ENCODE assay signal across 29 cellular contexts in genomic region chr4:102604222-102604940, GRCh38.
A peak's percentile ranks its signal among the peaks of the same experiment; 100 is the strongest.
DNase-seq lines count a peak whose midpoint lies in the region; ATAC-seq, FAIRE-seq and TF ChIP-seq lines count a peak whose summit lies in the region.
"Had no signal": no experiment of that assay in that cellular context is flagged by ENCODE, and none has a peak within 500 bp of the region (broad histone marks: within the 10 kb centered on the region; RNA-seq: fewer than 3 reads in every experiment).

No MANE protein-coding gene starts in this region.

- no peak overlapping the region for H3K4me3 Mint-ChIP-seq in activated T-cell treated with anti-CD3 and anti-CD28 coated beads, Interleukin-2, amount 50 U/mL, for 24 hours
- no peak overlapping the region for H3K4me3 Mint-ChIP-seq in activated T-cell treated with anti-CD3 and anti-CD28 coated beads, Interleukin-2, amount 50 U/mL, for 4 hours
- H3K4me3 Mint-ChIP-seq in T-helper 17 cell: no peak overlapping the region
- H3K4me3 Mint-ChIP-seq: nephron had no signal

- no peaks in the 10 kb centered on the region for H3K9me3 ChIP-seq in T-helper 17 cell (ENCODE audit: control insufficient read depth, low read length, poor library complexity, severe bottlenecking)
- H3K9me3 ChIP-seq: A549, breast epithelium, HAP-1 had no signal

- DNase-seq in activated T-cell treated with anti-CD3 and anti-CD28 coated beads, Interleukin-2, amount 50 U/mL, for 24 hours: no peak
- DNase-seq in activated T-cell treated with anti-CD3 and anti-CD28 coated beads, Interleukin-2, amount 50 U/mL, for 4 hours: no peak
- DNase-seq in GM12892 (ENCODE audit: insufficient read length): no peak
- DNase-seq in T-helper 17 cell: no peak
- no peak for DNase-seq in epithelial cell of proximal tubule (ENCODE audit: low read depth)
- DNase-seq in middle frontal gyrus (ENCODE audit: extremely low spot score, low spot score): no peak
- DNase-seq in NCI-H774 (lab: John Stamatoyannopoulos, UW): no peak
- no peak for DNase-seq in HEK293T (ENCODE audit: extremely low spot score)
- DNase-seq: amniotic stem cell; COR-L47; effector memory CD4-positive, alpha-beta T cell; foreskin keratinocyte; GDM1; NCI-H1105 treated with DMSO at 0.1 percent for 48 hours; NCI-H2029; NCI-H2227 treated with DMSO at 0.1 percent for 48 hours; NCI-H69; stimulated activated CD4-positive, alpha-beta T cell treated with anti-CD3 and anti-CD28 coated beads, Interleukin-2, amount 100 ng/mL, for 24 hours; T1000 had no signal

- peak; percentile 6 for TF ChIP-seq CTCF in epithelial cell of proximal tubule (conservative IDR thresholded peaks at IDR 0.05; ENCODE audit: low read depth, low read length)

- H3K4me3 ChIP-seq in epithelial cell of proximal tubule (ENCODE audit: low read depth, low read length): no peak overlapping the region
- H3K4me3 ChIP-seq: A549, breast epithelium, HAP-1, hepatocyte, smooth muscle cell had no signal

- peaks cover 70% of the 10 kb centered on the region for H3K4me1 Mint-ChIP-seq in activated T-cell treated with anti-CD3 and anti-CD28 coated beads, Interleukin-2, amount 50 U/mL, for 24 hours (ENCODE audit: low read depth)
- H3K4me1 Mint-ChIP-seq in activated T-cell treated with anti-CD3 and anti-CD28 coated beads, Interleukin-2, amount 50 U/mL, for 4 hours (ENCODE audit: low read depth): peaks cover 43% of the 10 kb centered on the region
- peaks cover 40% of the 10 kb centered on the region for H3K4me1 Mint-ChIP-seq in T-helper 17 cell

- no peak for TF ChIP-seq POLR2A in GM12892 (IDR thresholded peaks at IDR 0.05; ENCODE audit: low read depth, low read length)

- H3K27me3 Mint-ChIP-seq in activated T-cell treated with anti-CD3 and anti-CD28 coated beads, Interleukin-2, amount 50 U/mL, for 24 hours: no peaks in the 10 kb centered on the region
- H3K27me3 Mint-ChIP-seq in activated T-cell treated with anti-CD3 and anti-CD28 coated beads, Interleukin-2, amount 50 U/mL, for 4 hours (ENCODE audit: low read depth): no peaks in the 10 kb centered on the region
- H3K27me3 Mint-ChIP-seq in T-helper 17 cell: no peaks in the 10 kb centered on the region

- H3K9me3 Mint-ChIP-seq in activated T-cell treated with anti-CD3 and anti-CD28 coated beads, Interleukin-2, amount 50 U/mL, for 24 hours: no peaks in the 10 kb centered on the region
- H3K9me3 Mint-ChIP-seq in activated T-cell treated with anti-CD3 and anti-CD28 coated beads, Interleukin-2, amount 50 U/mL, for 4 hours: no peaks in the 10 kb centered on the region
- H3K9me3 Mint-ChIP-seq: nephron had no signal

- ATAC-seq in activated T-cell treated with anti-CD3 and anti-CD28 coated beads, Interleukin-2, amount 50 U/mL, for 4 hours: no peak
- no peak for ATAC-seq in T-helper 17 cell
- ATAC-seq: A549, esophagus mucosa, foreskin keratinocyte, SK-N-SH treated with all-trans-retinoic acid at 6 μM for 48 hours had no signal

- peak; percentile 58 for FAIRE-seq in GM12892 (lab: Jason Lieb, UNC)
- FAIRE-seq: A549, colon had no signal

- peak overlapping the region; percentile 55 for H3K27ac Mint-ChIP-seq in activated T-cell treated with anti-CD3 and anti-CD28 coated beads, Interleukin-2, amount 50 U/mL, for 24 hours
- peak overlapping the region; percentile 71 for H3K27ac Mint-ChIP-seq in T-helper 17 cell
- H3K27ac Mint-ChIP-seq: activated T-helper 2 cell treated with anti-CD3 and anti-CD28 coated beads, Interferon-gamma antibody, Interleukin-2, Interleukin-4, amounts not matched to agents 10 μg/mL and 5 μg/mL and 100 μg/mL, durations not matched to agents 14 hours and 24 hours and 36 hours had no signal

- POLR2A ChIA-PET in HEK293T (lab: Yijun Ruan, JAX): no interaction called here

- CTCF ChIA-PET in HEK293T (lab: Yijun Ruan, JAX): interaction anchor here (0.6 kb wide), 1 partner anchor 64 kb away, joined by 3 read pairs; no protein-coding TSS in a partner anchor

- H3K36me3 Mint-ChIP-seq in activated T-cell treated with anti-CD3 and anti-CD28 coated beads, Interleukin-2, amount 50 U/mL, for 24 hours (ENCODE audit: low read depth): peaks cover 89% of the 10 kb centered on the region
- peaks cover 73% of the 10 kb centered on the region for H3K36me3 Mint-ChIP-seq in activated T-cell treated with anti-CD3 and anti-CD28 coated beads, Interleukin-2, amount 50 U/mL, for 4 hours (ENCODE audit: insufficient read depth)
- peaks cover 4% of the 10 kb centered on the region for H3K36me3 Mint-ChIP-seq in T-helper 17 cell (ENCODE audit: low read depth)

TF ChIP-seq in HEK293T, 16 proteins besides CTCF, POLR2A, EP300 and RAD21:
- no peak for TF ChIP-seq ARNT (IDR thresholded peaks at IDR 0.05)
- no peak for TF ChIP-seq ZNF384 (IDR thresholded peaks at IDR 0.05)
- TF ChIP-seq FOXA1 (IDR thresholded peaks at IDR 0.05): no peak
- no peak for TF ChIP-seq ELF4 (IDR thresholded peaks at IDR 0.05)
- no peak for TF ChIP-seq SP1 (IDR thresholded peaks at IDR 0.05)
- no peak for TF ChIP-seq FOXK2 (IDR thresholded peaks at IDR 0.05)
- TF ChIP-seq NFRKB (IDR thresholded peaks at IDR 0.05): no peak
- no peak for TF ChIP-seq L3MBTL2 (conservative IDR thresholded peaks at IDR 0.05)
- no peak for TF ChIP-seq SUZ12 (IDR thresholded peaks at IDR 0.05)
- no peak for TF ChIP-seq TARDBP (IDR thresholded peaks at IDR 0.05)
- no peak for TF ChIP-seq LEF1 (IDR thresholded peaks at IDR 0.05; ENCODE audit: borderline replicate concordance)
- TF ChIP-seq PKNOX1 (IDR thresholded peaks at IDR 0.05): no peak
- TF ChIP-seq CTBP1 (IDR thresholded peaks at IDR 0.05; ENCODE audit: borderline replicate concordance): no peak
- no peak for TF ChIP-seq FOXM1 (IDR thresholded peaks at IDR 0.05; ENCODE audit: borderline replicate concordance)
- no peak for TF ChIP-seq HDGF (IDR thresholded peaks at IDR 0.05; ENCODE audit: borderline replicate concordance)
- TF ChIP-seq BHLHE40 (IDR thresholded peaks at IDR 0.05; ENCODE audit: borderline replicate concordance): no peak
